ENCODE assay signal across 10 cellular contexts in genomic region chr19:44943801-44944249, GRCh38. TPM values are rescaled to one million over a fixed set of nuclear protein-coding genes. Genes with fewer than 3 reads are reported as not detected.
A peak's percentile ranks its signal among the peaks of the same experiment; 100 is the strongest.
DNase-seq lines count a peak whose midpoint lies in the region; ATAC-seq, FAIRE-seq and TF ChIP-seq lines count a peak whose summit lies in the region.
"Had no signal": no experiment of that assay in that cellular context is flagged by ENCODE, and none has a peak within 500 bp of the region (broad histone marks: within the 10 kb centered on the region; RNA-seq: fewer than 3 reads in every experiment).

No MANE protein-coding gene starts in this region.

- H3K9me3 ChIP-seq in breast epithelium: no peaks in the 10 kb centered on the region
- H3K9me3 ChIP-seq in osteoblast (ENCODE audit: low read depth, low read length): no peaks in the 10 kb centered on the region

- H3K9me3 Mint-ChIP-seq in effector memory CD8-positive, alpha-beta T cell: no peaks in the 10 kb centered on the region
- H3K9me3 Mint-ChIP-seq: activated T-cell treated with anti-CD3 and anti-CD28 coated beads, Interleukin-2, amount 50 U/mL, for 4 hours had no signal

- H2AFZ ChIP-seq in osteoblast (ENCODE audit: low read length): no peak overlapping the region

- peak; percentile 24 for FAIRE-seq in GM12892 (lab: Jason Lieb, UNC)

- H3K4me3 ChIP-seq in breast epithelium: peak overlapping the region in 1 of 3 donors; percentile 28
- H3K4me3 ChIP-seq in osteoblast (ENCODE audit: insufficient read depth, low read length): no peak overlapping the region

- ATAC-seq in HG03175 (IDR thresholded peaks at IDR 0.05; ENCODE audit: unreplicated experiment): peak; percentile 68
- ATAC-seq in GM18519 (IDR thresholded peaks at IDR 0.05; ENCODE audit: low FRiP score, unreplicated experiment): no peak
- ATAC-seq in effector memory CD8-positive, alpha-beta T cell (replicated peaks): no peak
- ATAC-seq in GM19023 (IDR thresholded peaks at IDR 0.05; ENCODE audit: unreplicated experiment): no peak
- no peak for ATAC-seq in GM21515 (IDR thresholded peaks at IDR 0.05; ENCODE audit: unreplicated experiment)
- ATAC-seq: activated T-cell treated with anti-CD3 and anti-CD28 coated beads, Interleukin-2, amount 50 U/mL, for 4 hours had no signal

- intact Hi-C loops in breast epithelium (cut with DNase I; ENCODE audit: low total_unique reads): no loop called here

- peaks cover 3% of the 10 kb centered on the region for H3K36me3 Mint-ChIP-seq in effector memory CD8-positive, alpha-beta T cell (ENCODE audit: insufficient read depth)

- DNase-seq in GM12892 (ENCODE audit: insufficient read length) (peak; percentile 82), breast epithelium (ENCODE audit: low spot score in 2 of 2) (peak in 1 of 2 donors; percentile 60), osteoblast (ENCODE audit: insufficient read length, low spot score, missing footprints) (peak; percentile 76)
- no peak for DNase-seq in effector memory CD8-positive, alpha-beta T cell
- DNase-seq: activated T-cell treated with anti-CD3 and anti-CD28 coated beads, Interleukin-2, amount 50 U/mL, for 4 hours; stimulated activated CD4-positive, alpha-beta T cell treated with anti-CD3 and anti-CD28 coated beads, Interleukin-15, amount 100 ng/mL, for 24 hours had no signal

- peak overlapping the region in 1 of 2 donors; percentile 59 for H3K27ac Mint-ChIP-seq in effector memory CD8-positive, alpha-beta T cell

- no peak overlapping the region for H3K4me2 ChIP-seq in osteoblast (ENCODE audit: insufficient read depth, low read length)

- H3K36me3 ChIP-seq in breast epithelium (no peaks in the 10 kb centered on the region), osteoblast (ENCODE audit: insufficient read depth, low read length) (no peaks in the 10 kb centered on the region)

- TF ChIP-seq POLR2A in GM12892 (IDR thresholded peaks at IDR 0.05; ENCODE audit: low read depth, low read length): peak; percentile 52; the same call in 1 of the 2 replicates
- TF ChIP-seq POLR2A in breast epithelium (IDR thresholded peaks at IDR 0.05): no peak

- TF ChIP-seq CTCF in breast epithelium (IDR thresholded peaks at IDR 0.05) (no peak), osteoblast (IDR thresholded peaks at IDR 0.05; ENCODE audit: extremely low read depth, low read depth, low read length) (no peak)

- H3K4me3 Mint-ChIP-seq in effector memory CD8-positive, alpha-beta T cell: no peak overlapping the region
- H3K4me3 Mint-ChIP-seq: activated T-cell treated with anti-CD3 and anti-CD28 coated beads, Interleukin-2, amount 50 U/mL, for 4 hours had no signal

- H3K79me2 ChIP-seq in osteoblast (ENCODE audit: insufficient read depth, low read length): no peaks in the 10 kb centered on the region

- peaks cover 0 to 4% of the 10 kb centered on the region in 2 donors for H3K4me1 Mint-ChIP-seq in effector memory CD8-positive, alpha-beta T cell (ENCODE audit: low read depth in 2 of 2)

- H4K20me1 ChIP-seq in osteoblast (ENCODE audit: insufficient read depth, low read length): no peaks in the 10 kb centered on the region

- H3K4me1 ChIP-seq in breast epithelium (no peaks in the 10 kb centered on the region), osteoblast (ENCODE audit: insufficient read depth, low read length) (peaks cover 3% of the 10 kb centered on the region)

- H3K27ac ChIP-seq in breast epithelium (peak overlapping the region; percentile 17 to 43), osteoblast (ENCODE audit: low read depth, low read length) (no peak overlapping the region)

- H3K27me3 ChIP-seq in breast epithelium (no peaks in the 10 kb centered on the region), osteoblast (ENCODE audit: insufficient read depth, low read length) (no peaks in the 10 kb centered on the region)

- peaks cover 6 to 23% of the 10 kb centered on the region in 2 donors for H3K27me3 Mint-ChIP-seq in effector memory CD8-positive, alpha-beta T cell

RNA-seq across cellular contexts. Expression of gene APOC4, which starts 1.8 kb away (rescaled TPM):
- polyA plus RNA-seq in GM12892 (2012; ENCODE audit: missing spikeins): not detected
- not detected for total RNA-seq in breast epithelium
- total RNA-seq in osteoblast: not detected in 2 replicates
- total RNA-seq: activated T-cell treated with anti-CD3 and anti-CD28 coated beads, Interleukin-2, amount 50 U/mL, for 4 hours had no signal

RNA-seq across cellular contexts. Expression of gene APOC2, which starts 2.0 kb away (rescaled TPM):
- polyA plus RNA-seq in GM12892 (2012; ENCODE audit: missing spikeins): not detected
- 10 to 100 TPM in 1 of 3 donors, under 1 TPM in 1, not detected in 1; 0.48 to 10.7 TPM for total RNA-seq in breast epithelium
- not detected in 2 replicates for total RNA-seq in osteoblast
- total RNA-seq: activated T-cell treated with anti-CD3 and anti-CD28 coated beads, Interleukin-2, amount 50 U/mL, for 4 hours had no signal

RNA-seq across cellular contexts. Expression of gene CLPTM1, which starts 11.4 kb away (rescaled TPM):
- polyA plus RNA-seq in GM12892 (2012; ENCODE audit: missing spikeins): 22.1 TPM
- total RNA-seq in breast epithelium (10 to 100 TPM; 42.0 to 70.5 (median 60.2) TPM), osteoblast (45.2 and 61.3 TPM in 2 replicates)

RNA-seq across cellular contexts. Expression of gene APOC1, which starts 29.4 kb away (rescaled TPM):
- 4.4 TPM for polyA plus RNA-seq in GM12892 (2012; ENCODE audit: missing spikeins)
- total RNA-seq in breast epithelium: 100 to 1,000 TPM in 1 of 3 donors, 10 to 100 TPM in 2; 59.0 to 285 (median 78.7) TPM
- 1.2 and 1.4 TPM in 2 replicates for total RNA-seq in osteoblast

RNA-seq across cellular contexts. Expression of gene APOE, which starts 38.2 kb away (rescaled TPM):
- polyA plus RNA-seq in GM12892 (2012; ENCODE audit: missing spikeins): 0.55 TPM
- total RNA-seq in breast epithelium: 1,000 to 10,000 TPM in 2 of 3 donors, 100 to 1,000 TPM in 1; 439 to 1,162 (median 1,092) TPM
- total RNA-seq in osteoblast: 44.5 and 46.6 TPM in 2 replicates

Comparison
In these comparisons a context has a peak if more than half of its experiments do, and no peak if none do; other contexts are left out.
1. DNase-seq: peak in GM12892 (single experiment) and osteoblast (single experiment); none in effector memory CD8-positive, alpha-beta T cell (0 of 3).